ENCODE assay signal across 1 cellular context in the genomic region with DNA sequence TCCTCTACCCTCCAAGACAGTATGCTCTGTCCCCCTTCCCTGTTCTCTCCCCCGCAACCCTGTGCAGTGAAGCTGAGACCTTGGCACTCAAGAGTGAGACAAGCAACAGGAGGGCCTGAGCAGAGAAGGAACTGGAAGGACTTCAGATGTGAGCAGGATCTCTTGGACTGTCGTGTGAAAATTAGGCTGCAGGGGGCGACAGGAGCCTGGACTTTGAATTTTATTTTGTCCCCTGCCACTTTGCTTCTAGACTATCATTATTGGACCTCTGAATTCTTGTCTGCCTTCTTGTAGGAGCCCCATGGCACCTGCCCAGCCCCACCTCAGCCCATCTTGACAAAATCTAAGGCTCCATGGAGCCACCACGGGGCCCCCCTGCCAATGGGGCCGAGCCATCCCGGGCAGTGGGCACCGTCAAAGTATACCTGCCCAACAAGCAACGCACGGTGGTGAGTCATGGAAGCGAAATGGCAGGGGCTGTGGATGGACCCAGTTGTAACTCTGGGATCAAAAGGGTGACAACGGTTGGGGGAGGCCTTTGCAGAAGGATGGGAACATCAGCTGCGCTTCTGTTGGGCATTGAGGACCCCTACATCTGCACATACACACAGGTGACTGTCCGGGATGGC.
TF ChIP-seq lines count a peak whose summit lies in the region.

No MANE protein-coding gene starts in this region.

TF ChIP-seq in HepG2, 621 proteins besides CTCF, POLR2A, EP300 and RAD21:
- TF ChIP-seq HHEX (CRISPR knock-in tag; IDR thresholded peaks at IDR 0.05) (no peak), IKZF1 (IDR thresholded peaks at IDR 0.05) (no peak), STAG1 (CRISPR knock-in tag; IDR thresholded peaks at IDR 0.05) (peak; percentile 24; the same call in 1 of the 2 replicates), TEAD2 (CRISPR knock-in tag; IDR thresholded peaks at IDR 0.05) (no peak)
TF ChIP-seq in HepG2: peak in this region for 1.
